12 cellular contexts compared by ENCODE assay signal in the genomic region with DNA sequence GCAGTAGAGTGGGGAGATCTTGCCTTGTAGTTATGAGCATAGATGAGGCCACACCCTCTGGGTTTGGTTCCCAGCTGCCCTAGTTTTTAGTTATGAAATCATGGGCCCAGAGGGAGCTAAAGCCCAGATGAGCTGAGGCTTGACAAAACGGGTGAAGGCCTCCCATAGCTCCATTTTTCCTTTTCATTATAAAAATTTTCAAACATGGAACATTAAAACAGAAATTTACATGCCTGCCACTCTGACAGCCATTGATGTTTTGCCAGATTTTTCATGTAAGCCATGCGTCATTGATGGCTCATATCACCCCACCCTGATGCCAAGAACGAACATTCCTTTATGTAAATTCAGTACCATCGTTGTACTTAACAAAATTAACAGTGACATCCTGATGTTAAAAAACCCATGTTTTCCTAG.
DNase-seq lines count a peak whose midpoint lies in the region; ATAC-seq, FAIRE-seq and TF ChIP-seq lines count a peak whose summit lies in the region.
"Had no signal": no experiment of that assay in that cellular context is flagged by ENCODE, and none has a peak within 500 bp of the region (broad histone marks: within the 10 kb centered on the region; RNA-seq: fewer than 3 reads in every experiment).

No MANE protein-coding gene starts in this region.

- peak overlapping the region; percentile 31; the same call in 1 of the 2 replicates for H3K9ac ChIP-seq in GM23248
- H3K9ac ChIP-seq in astrocyte (ENCODE audit: low read length): peak overlapping the region; percentile 0

- peak overlapping the region; percentile 58 for H3K4me2 ChIP-seq in GM23248 (ENCODE audit: unreplicated experiment)
- peak overlapping the region; percentile 50 for H3K4me2 ChIP-seq in astrocyte (ENCODE audit: low read length)

- H2AFZ ChIP-seq in GM23248: peak overlapping the region; percentile 21; the same call in 1 of the 2 replicates
- no peak overlapping the region for H2AFZ ChIP-seq in astrocyte (ENCODE audit: low read depth, low read length)

- H3K4me3 Mint-ChIP-seq in astrocyte (ENCODE audit: unreplicated experiment): no peak overlapping the region

- no peaks in the 10 kb centered on the region for H3K27me3 ChIP-seq in GM23248 (replicated peaks; ENCODE audit: insufficient read depth)
- H3K27me3 ChIP-seq in astrocyte (ENCODE audit: insufficient read depth, low read length): no peaks in the 10 kb centered on the region
- no peaks in the 10 kb centered on the region for H3K27me3 ChIP-seq in gastroesophageal sphincter
- no peaks in the 10 kb centered on the region for H3K27me3 ChIP-seq in prostate gland (replicated peaks; ENCODE audit: insufficient read depth)
- H3K27me3 ChIP-seq: pancreas had no signal

- H3K27ac ChIP-seq in GM23248 (peak overlapping the region; percentile 72), astrocyte (ENCODE audit: low read depth, low read length) (peak overlapping the region; percentile 75), gastroesophageal sphincter (peak overlapping the region in 3 of 4 donors; percentile 32 to 57 (median 43)), skin epidermis (peak overlapping the region in 15 of 21 experiments; percentile 2 to 85 (median 69)), prostate gland (no peak overlapping the region)
- H3K27ac ChIP-seq: pancreas, SK-N-MC had no signal

- in situ Hi-C loops in GM23248 (cut with MboI): no loop called here

- no peaks in the 10 kb centered on the region for H4K20me1 ChIP-seq in GM23248 (ENCODE audit: insufficient read depth)
- peaks cover 4% of the 10 kb centered on the region for H4K20me1 ChIP-seq in astrocyte (ENCODE audit: insufficient read depth, low read length)

- TF ChIP-seq CTCF in astrocyte (IDR thresholded peaks at IDR 0.05; ENCODE audit: insufficient read depth, low read depth, low read length): no peak
- TF ChIP-seq CTCF in gastroesophageal sphincter (IDR thresholded peaks at IDR 0.05): no peak
- no peak for TF ChIP-seq CTCF in prostate gland (IDR thresholded peaks at IDR 0.05)

- H3K9me3 Mint-ChIP-seq in astrocyte (ENCODE audit: unreplicated experiment): no peaks in the 10 kb centered on the region

- H3K9me2 ChIP-seq in GM23248 (ENCODE audit: insufficient read depth): no peaks in the 10 kb centered on the region

- peaks cover 25% of the 10 kb centered on the region for H3K36me3 Mint-ChIP-seq in astrocyte (ENCODE audit: low read depth, unreplicated experiment)

- no peak for TF ChIP-seq EP300 in gastroesophageal sphincter (IDR thresholded peaks at IDR 0.05)

- peaks cover 3% of the 10 kb centered on the region for H3K4me1 Mint-ChIP-seq in astrocyte (ENCODE audit: low read depth, unreplicated experiment)

- H3K9me3 ChIP-seq in GM23248 (ENCODE audit: low read depth) (no peaks in the 10 kb centered on the region), astrocyte (ENCODE audit: insufficient read depth, low read depth, low read length) (no peaks in the 10 kb centered on the region), gastroesophageal sphincter (no peaks in the 10 kb centered on the region), prostate gland (no peaks in the 10 kb centered on the region)
- H3K9me3 ChIP-seq: pancreas had no signal

- H3K4me3 ChIP-seq in GM23248: peak overlapping the region; percentile 10; the same call in 1 of the 2 replicates
- H3K4me3 ChIP-seq in astrocyte (ENCODE audit: insufficient read depth, low read depth, low read length): no peak overlapping the region
- H3K4me3 ChIP-seq in gastroesophageal sphincter: no peak overlapping the region
- H3K4me3 ChIP-seq in skin epidermis: no peak overlapping the region
- no peak overlapping the region for H3K4me3 ChIP-seq in prostate gland
- H3K4me3 ChIP-seq: pancreas, SK-N-MC had no signal

- no peak for FAIRE-seq in astrocyte (lab: Jason Lieb, UNC)
- FAIRE-seq: H54, pancreas had no signal

- H3K79me2 ChIP-seq in GM23248 (ENCODE audit: insufficient read depth) (no peaks in the 10 kb centered on the region), astrocyte (ENCODE audit: insufficient read depth, low read length) (peaks cover 3% of the 10 kb centered on the region)

- peaks cover 28% of the 10 kb centered on the region for H3F3A ChIP-seq in GM23248 (ENCODE audit: insufficient read depth)

- H3K27me3 Mint-ChIP-seq in astrocyte (ENCODE audit: low read depth, unreplicated experiment): no peaks in the 10 kb centered on the region

- H3K27ac Mint-ChIP-seq in astrocyte (ENCODE audit: unreplicated experiment): no peak overlapping the region

- WGBS in GM23248 (ENCODE audit: low coverage in 1 of 2, low lambda C conversion rate in 2 of 2, missing lambda C conversion rate in 2 of 2), 2 experiments: 2 to 3% methylated on average over 4 of the region's 4 CpGs
- WGBS in gastroesophageal sphincter (ENCODE audit: low coverage in 1 of 2), 2 donors: 52 to 53% methylated on average over 4 of the region's 4 CpGs
- 59% methylated on average over 4 of the region's 4 CpGs for WGBS in prostate gland

- peak; percentile 96 for DNase-seq in GM23248
- peak; percentile 82 for DNase-seq in astrocyte (ENCODE audit: low read depth)
- no peak for DNase-seq in prostate gland (ENCODE audit: low spot score)
- DNase-seq in activated gamma-delta T cell (lab: John Stamatoyannopoulos, UW): no peak
- DNase-seq: NCI-H2107, pancreas had no signal

- no peaks in the 10 kb centered on the region; the same call in 1 of the 2 replicates for H3K36me3 ChIP-seq in GM23248 (ENCODE audit: low read depth)
- H3K36me3 ChIP-seq in astrocyte (ENCODE audit: insufficient read depth, low read length): peaks cover 13% of the 10 kb centered on the region
- peaks cover 0 to 86% of the 10 kb centered on the region in 2 donors for H3K36me3 ChIP-seq in gastroesophageal sphincter
- peaks cover 3% of the 10 kb centered on the region in 2 donors for H3K36me3 ChIP-seq in prostate gland

- intact Hi-C loops in prostate gland (cut with DNase I): no loop called here

- ATAC-seq in gastroesophageal sphincter: peak; percentile 83
- ATAC-seq in HG03457 (IDR thresholded peaks at IDR 0.05; ENCODE audit: unreplicated experiment): no peak
- no peak for ATAC-seq in GM21526 (IDR thresholded peaks at IDR 0.05; ENCODE audit: low FRiP score, unreplicated experiment)

- TF ChIP-seq POLR2A in gastroesophageal sphincter (IDR thresholded peaks at IDR 0.05) (no peak), prostate gland (IDR thresholded peaks at IDR 0.05) (no peak)

- H3K4me1 ChIP-seq in GM23248 (ENCODE audit: insufficient read depth) (peaks cover 24% of the 10 kb centered on the region), astrocyte (ENCODE audit: insufficient read depth, low read length) (peaks cover 21% of the 10 kb centered on the region), gastroesophageal sphincter (peaks cover 0 to 30% (median 6%) of the 10 kb centered on the region in 3 donors), prostate gland (replicated peaks) (no peaks in the 10 kb centered on the region)

Comparison
In these comparisons a context has a peak if more than half of its experiments do, and no peak if none do; other contexts are left out.
1. DNase-seq: peak in GM23248 (single experiment) and astrocyte (single experiment); none in prostate gland (single experiment) and activated gamma-delta T cell (single experiment).
2. H3K27ac ChIP-seq: peak in GM23248 (single experiment), astrocyte (single experiment), gastroesophageal sphincter (3 of 4) and skin epidermis (15 of 21); none in prostate gland (0 of 2).